Comparison of ENCODE assay signal across 10 cellular contexts in the genomic region with DNA sequence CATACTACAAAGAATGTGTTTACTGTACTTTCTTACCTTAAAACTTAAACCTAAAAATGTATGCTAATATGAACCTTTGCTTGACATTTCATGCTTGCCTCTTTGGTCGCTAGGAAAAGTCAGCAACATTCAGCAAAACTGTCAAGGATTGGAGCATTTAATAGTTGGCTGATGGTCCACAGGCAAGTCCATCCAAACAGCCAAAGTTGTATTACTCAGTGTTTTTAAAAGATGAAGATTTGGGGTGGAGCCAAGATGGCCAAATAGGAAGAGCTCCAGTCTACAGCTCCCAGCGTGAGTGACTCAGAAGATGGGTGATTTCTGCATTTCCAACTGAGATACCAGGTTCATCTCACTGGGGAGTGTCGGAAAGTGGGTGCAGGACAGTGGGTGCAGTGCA. TPM values are rescaled to one million over a fixed set of nuclear protein-coding genes. Genes with fewer than 3 reads are reported as not detected.
DNase-seq lines count a peak whose midpoint lies in the region; ATAC-seq and TF ChIP-seq lines count a peak whose summit lies in the region.
"Not testable (repeated sequence)": the region's sequence is repeated elsewhere in the genome, so short reads cannot be mapped to it uniquely, and the experiment has no call there.
"Had no signal": no experiment of that assay in that cellular context is flagged by ENCODE, and none has a peak within 500 bp of the region (broad histone marks: within the 10 kb centered on the region; RNA-seq: fewer than 3 reads in every experiment).

No MANE protein-coding gene starts in this region.

- POLR2A ChIA-PET in CD4-positive, alpha-beta T cell (lab: Charles Lee), result not testable (repeated sequence)

- not testable (repeated sequence) for DNase-seq in CD4-positive, alpha-beta T cell; RWPE2 (ENCODE audit: low spot score)
- DNase-seq in amniotic epithelial cell (ENCODE audit: low read depth), result peak; percentile 33
- DNase-seq in choroid plexus epithelial cell (ENCODE audit: low read depth), result peak; percentile 69
- peak; percentile 70 for DNase-seq in fibroblast of pulmonary artery (ENCODE audit: low read depth)
- peak; percentile 83 for DNase-seq in stromal cell of bone marrow (ENCODE audit: low read depth)

- peak overlapping the region; percentile 69 for H3K27ac Mint-ChIP-seq in CD4-positive, alpha-beta T cell

- H3K4me1 Mint-ChIP-seq in CD4-positive, alpha-beta T cell (ENCODE audit: low read depth), result peaks cover 26% of the 10 kb centered on the region

- H3K9me3 ChIP-seq in CD4-positive, alpha-beta T cell (ENCODE audit: control insufficient read depth, low read length); RWPE2 (ENCODE audit: severe bottlenecking): not testable (repeated sequence)

- not testable (repeated sequence) for H3K36me3 ChIP-seq in RWPE2 (ENCODE audit: low read depth)

- not testable (repeated sequence) for H3K27me3 Mint-ChIP-seq in CD4-positive, alpha-beta T cell

- H3K9me3 Mint-ChIP-seq in CD4-positive, alpha-beta T cell, result peaks cover 14% of the 10 kb centered on the region

- H3K27ac ChIP-seq in CD4-positive, alpha-beta T cell (ENCODE audit: low read depth, low read length), result not testable (repeated sequence)
- H3K27ac ChIP-seq in RWPE2 (ENCODE audit: poor library complexity, severe bottlenecking), result peak overlapping the region; percentile 11

- intact Hi-C loops in CD4-positive, alpha-beta T cell (cut with DNase I, micrococcal nuclease), result not testable (repeated sequence)

- H3K27me3 ChIP-seq in CD4-positive, alpha-beta T cell (ENCODE audit: control insufficient read depth, insufficient read depth, low read length); RWPE2 (ENCODE audit: insufficient read depth, poor library complexity, severe bottlenecking): not testable (repeated sequence)

- H3K36me3 Mint-ChIP-seq in CD4-positive, alpha-beta T cell (ENCODE audit: low read depth), result not testable (repeated sequence)

- TF ChIP-seq CTCF in CD4-positive, alpha-beta T cell (IDR thresholded peaks at IDR 0.05); RWPE2 (IDR thresholded peaks at IDR 0.05; ENCODE audit: poor library complexity, severe bottlenecking); choroid plexus epithelial cell (conservative IDR thresholded peaks at IDR 0.05; ENCODE audit: low read depth, low read length); fibroblast of pulmonary artery (IDR thresholded peaks at IDR 0.05; ENCODE audit: low read length, missing control alignments): not testable (repeated sequence)

- peak; percentile 17 for ATAC-seq in CD4-positive, alpha-beta T cell (ENCODE audit: poor library complexity)
- ATAC-seq in GM18502 (IDR thresholded peaks at IDR 0.05; ENCODE audit: poor library complexity, unreplicated experiment) (peak; percentile 4), HG03354 (IDR thresholded peaks at IDR 0.05; ENCODE audit: poor library complexity, severe bottlenecking, unreplicated experiment) (peak; percentile 5), RWPE2 (ENCODE audit: low read depth) (peak; percentile 54; the same call in 1 of the 3 replicates)

- H3K4me1 ChIP-seq in RWPE2 (ENCODE audit: insufficient read depth, poor library complexity, severe bottlenecking), result not testable (repeated sequence)

- CTCF ChIA-PET in CD4-positive, alpha-beta T cell (lab: Charles Lee), result not testable (repeated sequence)

- not testable (repeated sequence) for H3K4me3 ChIP-seq in RWPE2 (ENCODE audit: severe bottlenecking); choroid plexus epithelial cell (ENCODE audit: low read depth, low read length); fibroblast of pulmonary artery (replicated peaks; ENCODE audit: low read depth, low read length)

- not testable (repeated sequence) for H3K4me3 Mint-ChIP-seq in CD4-positive, alpha-beta T cell

RNA-seq across cellular contexts. Expression of gene SLC1A1, which starts 40.6 kb away (rescaled TPM):
- total RNA-seq in CD4-positive, alpha-beta T cell, result under 1 TPM; 0.11 to 0.14 TPM
- total RNA-seq: activated CD4-positive, alpha-beta memory T cell treated with anti-CD3 and anti-CD28 coated beads for 36 hours; activated T-helper 2 cell treated with anti-CD3 and anti-CD28 coated beads, Interferon-gamma antibody, Interleukin-2, Interleukin-4, amounts not matched to agents 10 μg/mL and 5 μg/mL and 100 μg/mL, durations not matched to agents 14 hours and 24 hours and 36 hours had no signal

Comparison
In these comparisons a context has a peak if more than half of its experiments do, and no peak if none do; other contexts are left out.
1. ATAC-seq: peak in every context shown above with its lines; median percentile 54 in RWPE2; 17 in CD4-positive, alpha-beta T cell; 5 in HG03354; 4 in GM18502.